ENCODE assay signal across 9 cellular contexts in genomic region chrX:47523297-47523696, GRCh38. TPM values are rescaled to one million over a fixed set of nuclear protein-coding genes. Genes with fewer than 3 reads are reported as not detected.
A peak's percentile ranks its signal among the peaks of the same experiment; 100 is the strongest.
DNase-seq lines count a peak whose midpoint lies in the region; ATAC-seq, FAIRE-seq and TF ChIP-seq lines count a peak whose summit lies in the region.
"Had no signal": no experiment of that assay in that cellular context is flagged by ENCODE, and none has a peak within 500 bp of the region (broad histone marks: within the 10 kb centered on the region; RNA-seq: fewer than 3 reads in every experiment).

No MANE protein-coding gene starts in this region.

- H3K36me3 ChIP-seq in OCI-LY3 (replicated peaks; ENCODE audit: low read depth, low read length) (peaks cover 3% of the 10 kb centered on the region), mucosa of rectum (ENCODE audit: control insufficient read depth in 2 of 2, insufficient read depth in 2 of 2, low read length in 2 of 2) (no peaks in the 10 kb centered on the region)

- H3K27ac ChIP-seq in C4-2B (peak overlapping the region; percentile 65), OCI-LY3 (ENCODE audit: low read length) (no peak overlapping the region), mucosa of rectum (ENCODE audit: low read depth in 2 of 2, low read length in 2 of 2) (no peak overlapping the region)

- H3K9me3 ChIP-seq in OCI-LY3 (ENCODE audit: insufficient read depth, low read length) = no peaks in the 10 kb centered on the region
- no peaks in the 10 kb centered on the region for H3K9me3 ChIP-seq in mucosa of rectum (ENCODE audit: control insufficient read depth in 2 of 2, low read length in 2 of 2)

- ATAC-seq in GM19397 (IDR thresholded peaks at IDR 0.05; ENCODE audit: unreplicated experiment) = peak; percentile 93

- peak overlapping the region; percentile 84 for H3K4me2 ChIP-seq in OCI-LY3 (ENCODE audit: low read length)

- H3K9ac ChIP-seq in OCI-LY3 (ENCODE audit: low read length) (peak overlapping the region; percentile 67), mucosa of rectum (ENCODE audit: low read depth in 1 of 2, low read length in 2 of 2) (peak overlapping the region in 1 of 2 donors; percentile 21)

- TF ChIP-seq CTCF in C4-2B (conservative IDR thresholded peaks at IDR 0.05) (peak; percentile 87), OCI-LY3 (IDR thresholded peaks at IDR 0.05; ENCODE audit: low read depth, low read length) (peak; percentile 62), epithelial cell of proximal tubule (conservative IDR thresholded peaks at IDR 0.05; ENCODE audit: low read depth, low read length) (peak; percentile 60)

- no peaks in the 10 kb centered on the region for H4K20me1 ChIP-seq in OCI-LY3 (ENCODE audit: insufficient read depth, low read length)

- H3K79me2 ChIP-seq in OCI-LY3 (ENCODE audit: low read length) = no peaks in the 10 kb centered on the region

- H3K4me1 ChIP-seq in OCI-LY3 (ENCODE audit: low read length) (peaks cover 6% of the 10 kb centered on the region; the same call in 1 of the 2 replicates), mucosa of rectum (ENCODE audit: control insufficient read depth in 2 of 2, insufficient read depth in 2 of 2, low read length in 2 of 2) (peaks cover 0 to 4% of the 10 kb centered on the region in 2 donors)

- DNase-seq in HTR-8/SVneo (ENCODE audit: insufficient read length, low spot score) = peak; percentile 60
- DNase-seq in activated T-cell treated with anti-CD3 and anti-CD28 coated beads for 4 hours = peak; percentile 73
- DNase-seq in epithelial cell of proximal tubule (ENCODE audit: low read depth) = no peak
- peak; percentile 53 to 55 for DNase-seq in stimulated activated CD8-positive, alpha-beta memory T cell treated with anti-CD3 and anti-CD28 coated beads, Interleukin-4, amount 100 ng/mL, for 4 hours (ENCODE audit: low read depth in 2 of 2, low spot score in 1 of 2)

- peak overlapping the region; percentile 81 for H3K4me3 ChIP-seq in OCI-LY3 (ENCODE audit: low read length)
- peak overlapping the region; percentile 56 for H3K4me3 ChIP-seq in epithelial cell of proximal tubule (ENCODE audit: low read depth, low read length)
- H3K4me3 ChIP-seq in mucosa of rectum (ENCODE audit: low read length in 2 of 2) = peak overlapping the region; percentile 57 to 71

- no peak for FAIRE-seq in HTR-8/SVneo (lab: Jason Lieb, UNC)
- FAIRE-seq: TTC549 had no signal

- peak overlapping the region; percentile 86 for H2AFZ ChIP-seq in OCI-LY3 (ENCODE audit: low read depth, low read length)

- H3K27me3 ChIP-seq in OCI-LY3 (ENCODE audit: low read depth, low read length) (no peaks in the 10 kb centered on the region), mucosa of rectum (ENCODE audit: control insufficient read depth in 2 of 2, insufficient read depth in 2 of 2, low read length in 2 of 2) (peaks cover 0 to under 1% of the 10 kb centered on the region in 2 donors)

RNA-seq across cellular contexts. Expression of gene ARAF, which starts 37.7 kb away (rescaled TPM):
- total RNA-seq in epithelial cell of proximal tubule = 31.5 and 43.7 TPM in 2 replicates

RNA-seq across cellular contexts. Expression of gene ZNF41, which starts 40.3 kb away (rescaled TPM):
- total RNA-seq in epithelial cell of proximal tubule = 4.4 and 5.0 TPM in 2 replicates

RNA-seq across cellular contexts. Expression of gene TIMP1, which starts 58.9 kb away (rescaled TPM):
- total RNA-seq in epithelial cell of proximal tubule = 123 and 241 TPM in 2 replicates
